8 cellular contexts compared by ENCODE assay signal in the genomic region with DNA sequence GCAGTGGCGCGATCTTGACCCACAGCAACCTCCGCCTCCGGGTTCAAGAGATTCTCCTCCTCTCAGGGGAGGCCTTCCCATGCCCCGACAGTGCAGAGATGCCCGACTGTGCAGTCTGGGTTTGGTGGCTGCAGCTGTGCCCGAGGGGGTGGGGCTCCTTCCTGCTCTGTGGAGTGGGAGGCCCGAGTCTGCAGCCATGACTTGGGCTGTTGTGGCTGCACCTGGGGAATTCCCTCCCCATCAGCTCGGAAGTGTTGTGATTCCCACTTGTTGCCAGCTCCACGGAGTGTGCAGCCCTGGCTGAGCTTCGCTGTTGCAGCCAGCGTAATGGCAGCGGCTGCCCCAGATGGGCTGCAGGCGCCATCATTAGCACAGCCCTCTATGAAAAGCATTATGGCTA.
DNase-seq lines count a peak whose midpoint lies in the region; ATAC-seq and TF ChIP-seq lines count a peak whose summit lies in the region.

No MANE protein-coding gene starts in this region.

- intact Hi-C loops in mucosa of descending colon (cut with DNase I, micrococcal nuclease), result no loop called here

- DNase-seq in AG20443 (ENCODE audit: low spot score) (peak; percentile 12), mucosa of descending colon (peak; percentile 19 to 64 (median 33)), iPS-NIHi11 (ENCODE audit: low spot score) (no peak), SKM-1 treated with dmso at 0.1 percent for 144 hours (lab: John Stamatoyannopoulos, UW; ENCODE audit: unreplicated experiment) (no peak)
- peak; percentile 40 for DNase-seq in activated effector memory CD4-positive, alpha-beta T cell treated with Interleukin-2 at 50 U/mL for 16 hours

- no peak overlapping the region for H3K4me3 ChIP-seq in mucosa of descending colon

- peaks cover 4% of the 10 kb centered on the region for H3K4me1 ChIP-seq in mucosa of descending colon (ENCODE audit: low read depth)

- H3K9me3 ChIP-seq in mucosa of descending colon, result no peaks in the 10 kb centered on the region

- TF ChIP-seq CTCF in mucosa of descending colon (IDR thresholded peaks at IDR 0.05), result no peak

- peak; percentile 30 for ATAC-seq in HG02852 (IDR thresholded peaks at IDR 0.05; ENCODE audit: unreplicated experiment)
- peak; percentile 54 for ATAC-seq in mucosa of descending colon
- ATAC-seq in HG03521 (IDR thresholded peaks at IDR 0.05; ENCODE audit: unreplicated experiment), result no peak
- no peak for ATAC-seq in HG02970 (IDR thresholded peaks at IDR 0.05; ENCODE audit: low FRiP score, unreplicated experiment)

- H3K36me3 ChIP-seq in mucosa of descending colon (ENCODE audit: low read depth), result no peaks in the 10 kb centered on the region

Comparison
In these comparisons a context has a peak if more than half of its experiments do, and no peak if none do; other contexts are left out.
1. DNase-seq: peak in AG20443 (single experiment), activated effector memory CD4-positive, alpha-beta T cell treated with Interleukin-2 at 50 U/mL for 16 hours (single experiment) and mucosa of descending colon (3 of 3); none in iPS-NIHi11 (single experiment) and SKM-1 treated with dmso at 0.1 percent for 144 hours (single experiment).
2. ATAC-seq: peak in HG02852 (single experiment) and mucosa of descending colon (single experiment); none in HG03521 (single experiment) and HG02970 (single experiment).